In the genomic region with DNA sequence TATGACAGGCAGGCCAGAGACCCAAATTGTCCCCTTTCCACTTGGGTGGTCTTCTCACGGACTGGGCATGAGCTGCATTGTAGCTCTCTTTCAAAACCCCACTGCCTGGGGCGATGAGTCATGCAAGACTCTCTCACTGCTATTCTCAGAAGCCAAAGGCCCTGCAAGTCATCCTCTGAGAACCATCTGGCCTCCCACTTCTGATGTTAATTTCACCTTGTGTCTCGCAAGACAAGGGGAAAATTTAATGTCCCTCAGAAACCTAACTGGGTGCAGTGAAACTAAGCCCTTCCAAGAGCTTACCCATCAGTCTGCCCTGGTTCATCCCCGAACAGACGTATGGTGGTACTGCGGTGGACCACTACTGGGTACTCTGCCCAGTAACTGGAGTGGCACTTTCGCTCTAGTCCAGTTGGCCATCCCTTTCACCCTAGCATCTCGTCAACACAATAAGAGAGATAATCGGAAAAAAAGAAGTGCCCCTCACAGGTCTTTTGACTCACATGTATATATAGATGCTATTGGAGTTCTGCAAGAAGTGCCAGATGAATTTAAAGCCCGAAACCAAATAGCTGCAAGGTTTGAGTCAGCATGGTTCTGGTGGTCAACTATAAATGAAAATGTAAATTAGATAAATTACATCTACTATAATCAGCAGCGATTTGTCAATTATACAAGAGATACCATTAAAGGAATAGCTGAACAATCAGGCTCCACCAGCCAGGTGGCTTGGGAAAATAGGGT, we compare ENCODE assay signal across 9 cellular contexts.
DNase-seq lines count a peak whose midpoint lies in the region; ATAC-seq lines count a peak whose summit lies in the region.
"Had no signal": no experiment of that assay in that cellular context is flagged by ENCODE, and none has a peak within 500 bp of the region (broad histone marks: within the 10 kb centered on the region; RNA-seq: fewer than 3 reads in every experiment).

No MANE protein-coding gene starts in this region.

- DNase-seq in ELF-1 (ENCODE audit: low read depth, low spot score) (peak; percentile 80), fibroblast of gingiva (ENCODE audit: low read depth) (peak; percentile 23), NCI-H2227 (lab: John Stamatoyannopoulos, UW; ENCODE audit: unreplicated experiment) (no peak), GOT3 (lab: John Stamatoyannopoulos, UW) (no peak), midbrain (lab: John Stamatoyannopoulos, UW) (no peak)
- no peak for DNase-seq in stimulated activated CD4-positive, alpha-beta T cell treated with anti-CD3 and anti-CD28 coated beads, Interleukin-1b, Interleukin-23, amount 100 ng/mL, for 48 hours
- DNase-seq: thyroid gland had no signal

- peak; percentile 87 for ATAC-seq in GM21390 (IDR thresholded peaks at IDR 0.05; ENCODE audit: unreplicated experiment)
- ATAC-seq in HG03378 (IDR thresholded peaks at IDR 0.05; ENCODE audit: unreplicated experiment), result peak; percentile 70

Comparison
In these comparisons a context has a peak if more than half of its experiments do, and no peak if none do; other contexts are left out.
1. DNase-seq: peak in ELF-1 (single experiment) and fibroblast of gingiva (single experiment); none in stimulated activated CD4-positive, alpha-beta T cell treated with anti-CD3 and anti-CD28 coated beads, Interleukin-1b, Interleukin-23, amount 100 ng/mL, for 48 hours (single experiment), NCI-H2227 (single experiment), GOT3 (single experiment) and midbrain (single experiment).